8 cellular contexts compared by ENCODE assay signal in genomic region chr1:11907275-11908138, GRCh38. TPM values are rescaled to one million over a fixed set of nuclear protein-coding genes. Genes with fewer than 3 reads are reported as not detected.
A peak's percentile ranks its signal among the peaks of the same experiment; 100 is the strongest.
DNase-seq lines count a peak whose midpoint lies in the region; ATAC-seq and TF ChIP-seq lines count a peak whose summit lies in the region.

No MANE protein-coding gene starts in this region.

- H3K36me3 Mint-ChIP-seq in activated T-cell treated with anti-CD3 and anti-CD28 coated beads, Interleukin-2, amount 50 U/mL, for 4 hours (ENCODE audit: insufficient read depth) = no peaks in the 10 kb centered on the region

- peak overlapping the region; percentile 95 for H3K27ac ChIP-seq in PC-3 (ENCODE audit: low read length)
- peak overlapping the region; percentile 76 to 98 for H3K27ac ChIP-seq in esophagus (ENCODE audit: low read depth in 2 of 2, low read length in 1 of 2)

- peak overlapping the region; percentile 48; the same call in 1 of the 2 replicates for H2AFZ ChIP-seq in PC-3 (ENCODE audit: low read length)

- H3K9me2 ChIP-seq in PC-3 (replicated peaks; ENCODE audit: low read length) = no peaks in the 10 kb centered on the region

- BruUV-seq in PC-3 (replicated peaks; lab: Mats Ljungman, UMichigan) = no TSS peak

- H3K27me3 Mint-ChIP-seq in activated T-cell treated with anti-CD3 and anti-CD28 coated beads, Interleukin-2, amount 50 U/mL, for 4 hours (ENCODE audit: low read depth) = peaks cover 4% of the 10 kb centered on the region

- no peaks in the 10 kb centered on the region for H3K36me3 ChIP-seq in PC-3 (ENCODE audit: low read depth, low read length)
- no peaks in the 10 kb centered on the region for H3K36me3 ChIP-seq in esophagus (ENCODE audit: control insufficient read depth in 2 of 2, insufficient read depth in 2 of 2, low read length in 1 of 2)
- no peaks in the 10 kb centered on the region for H3K36me3 ChIP-seq in mucosa of stomach (ENCODE audit: control insufficient read depth, insufficient read depth, low read length)

- H3K4me3 ChIP-seq in PC-3 (ENCODE audit: low read length) = peak overlapping the region; percentile 47; the same call in 1 of the 2 replicates
- H3K4me3 ChIP-seq in esophagus (ENCODE audit: low read depth in 1 of 2, low read length in 2 of 2) = peak overlapping the region in 1 of 2 donors; percentile 26
- H3K4me3 ChIP-seq in mucosa of stomach (ENCODE audit: low read length) = peak overlapping the region; percentile 83

- H3F3A ChIP-seq in PC-3 (ENCODE audit: low read length, unreplicated experiment) = no peaks in the 10 kb centered on the region

- H3K9me3 ChIP-seq in PC-3 (ENCODE audit: low read length) (no peaks in the 10 kb centered on the region), esophagus (ENCODE audit: control insufficient read depth in 2 of 2, insufficient read depth in 1 of 2, low read depth in 1 of 2, low read length in 1 of 2) (no peaks in the 10 kb centered on the region), mucosa of stomach (ENCODE audit: control insufficient read depth, low read length) (no peaks in the 10 kb centered on the region)

- peak overlapping the region; percentile 70 for H3K4me2 ChIP-seq in PC-3 (ENCODE audit: low read length)

- peaks cover 25% of the 10 kb centered on the region for H3K4me1 Mint-ChIP-seq in activated T-cell treated with anti-CD3 and anti-CD28 coated beads, Interleukin-2, amount 50 U/mL, for 4 hours (ENCODE audit: low read depth)

- peak; percentile 51 for ATAC-seq in GM21723 (IDR thresholded peaks at IDR 0.05; ENCODE audit: unreplicated experiment)
- peak; percentile 53 for ATAC-seq in PC-3
- peak; percentile 29 to 47 for ATAC-seq in activated T-cell treated with anti-CD3 and anti-CD28 coated beads, Interleukin-2, amount 50 U/mL, for 4 hours

- H3K27me3 ChIP-seq in PC-3 (ENCODE audit: low read length) = no peaks in the 10 kb centered on the region
- H3K27me3 ChIP-seq in esophagus (ENCODE audit: control insufficient read depth in 1 of 2, insufficient read depth in 2 of 2, low read length in 2 of 2) = no peaks in the 10 kb centered on the region
- H3K27me3 ChIP-seq in mucosa of stomach (ENCODE audit: control insufficient read depth, insufficient read depth, low read length) = no peaks in the 10 kb centered on the region

- DNase-seq in DMS114 treated with DMSO at 0.1 percent for 48 hours (lab: John Stamatoyannopoulos, UW; ENCODE audit: unreplicated experiment) = peak; percentile 92
- peak; percentile 99 for DNase-seq in KG1 (lab: John Stamatoyannopoulos, UW)
- DNase-seq in PC-3 = peak; percentile 95
- peak; percentile 92 for DNase-seq in activated T-cell treated with anti-CD3 and anti-CD28 coated beads, Interleukin-2, amount 50 U/mL, for 4 hours
- peak; percentile 58 to 87 for DNase-seq in stimulated activated CD8-positive, alpha-beta memory T cell treated with anti-CD3 and anti-CD28 coated beads, Interleukin-4, amount 100 ng/mL, for 4 hours (ENCODE audit: low read depth in 2 of 2, low spot score in 1 of 2)

- peak; percentile 70 for TF ChIP-seq CTCF in PC-3 (conservative IDR thresholded peaks at IDR 0.05; ENCODE audit: low read depth, low read length)

- H3K9ac ChIP-seq in PC-3 (ENCODE audit: low read length) (peak overlapping the region; percentile 88), mucosa of stomach (ENCODE audit: low read length) (peak overlapping the region; percentile 81)

- H3K4me3 Mint-ChIP-seq in activated T-cell treated with anti-CD3 and anti-CD28 coated beads, Interleukin-2, amount 50 U/mL, for 4 hours = peak overlapping the region; percentile 88

- no peaks in the 10 kb centered on the region for H3K9me3 Mint-ChIP-seq in activated T-cell treated with anti-CD3 and anti-CD28 coated beads, Interleukin-2, amount 50 U/mL, for 4 hours

- H3K4me1 ChIP-seq in PC-3 (ENCODE audit: insufficient read depth, low read length) (peaks cover 3% of the 10 kb centered on the region; the same call in 1 of the 2 replicates), esophagus (ENCODE audit: control insufficient read depth in 2 of 2, insufficient read depth in 2 of 2, low read length in 1 of 2) (no peaks in the 10 kb centered on the region), mucosa of stomach (ENCODE audit: control insufficient read depth, insufficient read depth, low read length) (no peaks in the 10 kb centered on the region)

- H3K79me2 ChIP-seq in PC-3 (ENCODE audit: low read length) = no peaks in the 10 kb centered on the region

- CTCF ChIA-PET in PC-3 (lab: Charles Lee) = interaction anchor here (0.6 to 1.2 kb wide), 3 partner anchors 69 to 209 kb away, joined by 3 to 7 read pairs (median 4); partner anchors contain the start of gene MFN2

- 11 to 14% methylated on average over 21 of the region's 21 CpGs for WGBS in esophagus, 2 donors

- intact Hi-C loops in PC-3 (cut with micrococcal nuclease) = loop anchor here (2.0 to 5.0 kb wide), 3 partner anchors 21 to 75 kb away; partner anchors contain the start of gene MFN2

- POLR2A ChIA-PET in PC-3 (lab: Charles Lee; ENCODE audit: unreplicated experiment) = interaction anchor here (0.6 to 2.8 kb wide), 15 partner anchors 12 to 365 kb away, joined by 3 to 28 read pairs (median 4); partner anchors contain the start of genes CLCN6, MFN2, MIIP and MTHFR

- no peaks in the 10 kb centered on the region for H4K20me1 ChIP-seq in PC-3 (ENCODE audit: low read length)

RNA-seq across cellular contexts. Expression of gene KIAA2013, which starts 18.7 kb away (rescaled TPM):
- 78.1 and 89.2 TPM in 2 replicates for total RNA-seq in PC-3 (2014; rRNA removed)
- 10 to 100 TPM; 31.4 to 39.3 (median 35.0) TPM for total RNA-seq in activated T-cell treated with anti-CD3 and anti-CD28 coated beads, Interleukin-2, amount 50 U/mL, for 4 hours
- polyA plus RNA-seq in esophagus = 10 to 100 TPM; 16.6 to 28.5 TPM

RNA-seq across cellular contexts. Expression of gene PLOD1, which starts 27.0 kb away (rescaled TPM):
- 179 and 216 TPM in 2 replicates for total RNA-seq in PC-3 (2014; rRNA removed)
- total RNA-seq in activated T-cell treated with anti-CD3 and anti-CD28 coated beads, Interleukin-2, amount 50 U/mL, for 4 hours = 10 to 100 TPM; 11.8 to 20.4 (median 16.1) TPM
- polyA plus RNA-seq in esophagus = 10 to 100 TPM; 17.1 to 18.2 TPM

RNA-seq across cellular contexts. Expression of gene NPPB, which starts 48.8 kb away (rescaled TPM):
- total RNA-seq in PC-3 (2014; rRNA removed) = not detected in 2 replicates
- not detected for total RNA-seq in activated T-cell treated with anti-CD3 and anti-CD28 coated beads, Interleukin-2, amount 50 U/mL, for 4 hours
- polyA plus RNA-seq in esophagus = under 1 TPM; 0.66 to 0.83 TPM

RNA-seq across cellular contexts. Expression of gene NPPA, which starts 59.9 kb away (rescaled TPM):
- total RNA-seq in PC-3 (2014; rRNA removed) = not detected in 2 replicates
- not detected for total RNA-seq in activated T-cell treated with anti-CD3 and anti-CD28 coated beads, Interleukin-2, amount 50 U/mL, for 4 hours
- under 1 TPM; 0.11 to 0.63 TPM for polyA plus RNA-seq in esophagus
